Comparison of ENCODE assay signal across 10 cellular contexts in the genomic region with DNA sequence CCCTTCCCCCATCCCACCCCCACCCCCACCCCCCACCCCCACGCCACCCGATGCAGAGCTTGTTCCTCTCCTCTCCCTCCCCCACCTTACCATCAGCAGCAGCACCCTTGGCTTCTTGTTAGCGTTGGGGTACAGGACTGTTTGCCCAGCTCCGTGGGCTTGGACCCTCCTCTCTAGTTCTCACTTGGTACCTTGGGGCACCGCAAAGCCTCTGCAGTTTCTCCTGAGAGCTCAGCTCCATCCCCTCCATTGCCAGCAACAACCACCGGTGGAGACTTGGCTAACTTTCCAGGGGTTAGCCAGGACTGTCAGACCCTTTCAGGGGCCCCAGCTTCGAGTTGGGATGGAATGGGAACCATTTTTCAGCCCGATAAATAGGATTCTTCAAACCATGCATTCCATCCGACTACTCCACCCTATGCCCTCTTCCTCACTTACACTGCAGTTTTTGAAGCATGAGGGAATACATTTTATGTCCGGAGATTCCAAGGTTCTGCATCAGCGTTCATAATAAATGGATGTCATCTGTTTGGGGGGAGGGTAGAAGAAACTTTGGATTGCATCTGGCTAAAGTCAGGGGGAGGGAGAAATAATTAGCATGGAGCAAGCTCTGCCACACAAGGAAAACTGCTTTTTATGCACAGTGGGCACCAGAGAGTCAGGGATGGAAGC. TPM values are rescaled to one million over a fixed set of nuclear protein-coding genes. Genes with fewer than 3 reads are reported as not detected.
DNase-seq lines count a peak whose midpoint lies in the region; ATAC-seq, FAIRE-seq and TF ChIP-seq lines count a peak whose summit lies in the region.
"Had no signal": no experiment of that assay in that cellular context is flagged by ENCODE, and none has a peak within 500 bp of the region (broad histone marks: within the 10 kb centered on the region; RNA-seq: fewer than 3 reads in every experiment).

No MANE protein-coding gene starts in this region.

- H3K36me3 ChIP-seq in HAP-1 (replicated peaks) = no peaks in the 10 kb centered on the region

- H3K4me3 Mint-ChIP-seq in activated naive CD8-positive, alpha-beta T cell treated with anti-CD3 and anti-CD28 coated beads for 36 hours = peak overlapping the region; percentile 64

- DNase-seq in AG09319 (ENCODE audit: extremely low read depth, low read depth) (peak; percentile 46), HAP-1 (ENCODE audit: low spot score in 2 of 2) (no peak), kidney glomerular epithelial cell (lab: John Stamatoyannopoulos, UW) (peak; percentile 18), D721Med (ENCODE audit: insufficient read length, low spot score) (no peak), islet precursor cell (no peak)
- no peak for DNase-seq in activated naive CD8-positive, alpha-beta T cell treated with anti-CD3 and anti-CD28 coated beads for 36 hours
- DNase-seq: T1000 had no signal

- no peak overlapping the region for H3K27ac Mint-ChIP-seq in activated naive CD8-positive, alpha-beta T cell treated with anti-CD3 and anti-CD28 coated beads for 36 hours

- H3K4me1 Mint-ChIP-seq in activated naive CD8-positive, alpha-beta T cell treated with anti-CD3 and anti-CD28 coated beads for 36 hours = peaks cover 19% of the 10 kb centered on the region

- no peak for ATAC-seq in GM21526 (IDR thresholded peaks at IDR 0.05; ENCODE audit: low FRiP score, unreplicated experiment)
- no peak for ATAC-seq in HG03565 (IDR thresholded peaks at IDR 0.05; ENCODE audit: unreplicated experiment)

- in situ Hi-C loops in HAP-1 (cut with MboI; ENCODE audit: low sequenced_read_pairs) = no loop called here

- 0 out of 2 replicates have a peak overlapping the region, but pooled peaks have one; percentile 2 for H3K4me3 ChIP-seq in HAP-1

- TF ChIP-seq CTCF in AG09319 (IDR thresholded peaks at IDR 0.05; ENCODE audit: low read depth, low read length) = no peak
- no peak for TF ChIP-seq CTCF in D721Med (IDR thresholded peaks at IDR 0.05; ENCODE audit: insufficient read depth, missing control alignments)

- peaks cover 55% of the 10 kb centered on the region for H3K27me3 Mint-ChIP-seq in activated naive CD8-positive, alpha-beta T cell treated with anti-CD3 and anti-CD28 coated beads for 36 hours

- H3K4me1 ChIP-seq in HAP-1 = peaks cover 7% of the 10 kb centered on the region; the same call in 1 of the 2 replicates

- no peaks in the 10 kb centered on the region for H3K9me3 Mint-ChIP-seq in activated naive CD8-positive, alpha-beta T cell treated with anti-CD3 and anti-CD28 coated beads for 36 hours

- FAIRE-seq in D721Med (lab: Jason Lieb, UNC) = no peak
- FAIRE-seq: endothelial cell of umbilical vein had no signal

- no peaks in the 10 kb centered on the region for H3K36me3 Mint-ChIP-seq in activated naive CD8-positive, alpha-beta T cell treated with anti-CD3 and anti-CD28 coated beads for 36 hours

- H3K9me3 ChIP-seq in HAP-1 = no peaks in the 10 kb centered on the region

- no peaks in the 10 kb centered on the region for H3K27me3 ChIP-seq in HAP-1 (ENCODE audit: low read depth)

RNA-seq across cellular contexts. Expression of a gene that starts 1.1 kb away (rescaled TPM):
- under 1 TPM; 0.86 to 0.93 TPM for total RNA-seq in activated naive CD8-positive, alpha-beta T cell treated with anti-CD3 and anti-CD28 coated beads for 36 hours

Comparison
In these comparisons a context has a peak if more than half of its experiments do, and no peak if none do; other contexts are left out.
1. DNase-seq: peak in AG09319 (single experiment) and kidney glomerular epithelial cell (single experiment); none in HAP-1 (0 of 2), activated naive CD8-positive, alpha-beta T cell treated with anti-CD3 and anti-CD28 coated beads for 36 hours (single experiment), D721Med (single experiment) and islet precursor cell (single experiment).